In genomic region chr1:25647106-25647505, GRCh38 we compare ENCODE assay signal across 21 cellular contexts. TPM values are rescaled to one million over a fixed set of nuclear protein-coding genes. Genes with fewer than 3 reads are reported as not detected.
A peak's percentile ranks its signal among the peaks of the same experiment; 100 is the strongest.
DNase-seq lines count a peak whose midpoint lies in the region; ATAC-seq and TF ChIP-seq lines count a peak whose summit lies in the region.
"Had no signal": no experiment of that assay in that cellular context is flagged by ENCODE, and none has a peak within 500 bp of the region (broad histone marks: within the 10 kb centered on the region; RNA-seq: fewer than 3 reads in every experiment).

No MANE protein-coding gene starts in this region.

- no peaks in the 10 kb centered on the region for H3K9me3 ChIP-seq in CD4-positive, CD25-positive, alpha-beta regulatory T cell (ENCODE audit: control insufficient read depth in 2 of 2, low read length in 2 of 2)
- no peaks in the 10 kb centered on the region for H3K9me3 ChIP-seq in neuronal stem cell (replicated peaks in 1 of 2; ENCODE audit: control insufficient read depth in 2 of 2, insufficient read depth in 1 of 2, low read depth in 1 of 2, low read length in 2 of 2)

- H2BK12ac ChIP-seq in neuronal stem cell (ENCODE audit: low read length): no peak overlapping the region

- H2BK120ac ChIP-seq in neuronal stem cell (ENCODE audit: low read depth, low read length): no peak overlapping the region

- H3K4me3 Mint-ChIP-seq in activated CD4-positive, alpha-beta T cell treated with anti-CD3 and anti-CD28 coated beads for 36 hours: no peak overlapping the region
- H3K4me3 Mint-ChIP-seq in CD4-positive, CD25-positive, alpha-beta regulatory T cell: no peak overlapping the region

- WGBS in neuronal stem cell (ENCODE audit: extremely low coverage in 2 of 2, insufficient read length in 2 of 2, insufficient replicate concordance in 1 of 2), 2 donors: no CpG with 5 or more reads among the region's 4 CpGs

- H3K27me3 Mint-ChIP-seq in activated CD4-positive, alpha-beta T cell treated with anti-CD3 and anti-CD28 coated beads for 36 hours: no peaks in the 10 kb centered on the region
- H3K27me3 Mint-ChIP-seq in CD4-positive, CD25-positive, alpha-beta regulatory T cell: peaks cover 21% of the 10 kb centered on the region

- H2BK15ac ChIP-seq in neuronal stem cell (ENCODE audit: low read length): no peak overlapping the region

- H3K4me1 Mint-ChIP-seq in activated CD4-positive, alpha-beta T cell treated with anti-CD3 and anti-CD28 coated beads for 36 hours: peaks cover 65% of the 10 kb centered on the region
- peaks cover 6 to 51% (median 21%) of the 10 kb centered on the region in 4 donors for H3K4me1 Mint-ChIP-seq in CD4-positive, CD25-positive, alpha-beta regulatory T cell

- intact Hi-C loops in activated CD4-positive, alpha-beta T cell treated with anti-CD3 and anti-CD28 coated beads for 36 hours (cut with DNase I, micrococcal nuclease): no loop called here

- H3K23ac ChIP-seq in neuronal stem cell (ENCODE audit: low read depth, low read length, poor library complexity): peak overlapping the region; percentile 5

- no peak overlapping the region for H2AK5ac ChIP-seq in neuronal stem cell (ENCODE audit: low read depth, low read length)

- no peaks in the 10 kb centered on the region for H3K9me3 Mint-ChIP-seq in activated CD4-positive, alpha-beta T cell treated with anti-CD3 and anti-CD28 coated beads for 36 hours (ENCODE audit: low read depth)
- H3K9me3 Mint-ChIP-seq in CD4-positive, CD25-positive, alpha-beta regulatory T cell: no peaks in the 10 kb centered on the region

- no peak overlapping the region for H4K91ac ChIP-seq in neuronal stem cell (ENCODE audit: low read depth, low read length, poor library complexity)

- peaks cover 22% of the 10 kb centered on the region for H3K4me1 ChIP-seq in CD4-positive, CD25-positive, alpha-beta regulatory T cell (ENCODE audit: control insufficient read depth, insufficient read depth, low read length, poor library complexity, severe bottlenecking)
- peaks cover 18 to 27% of the 10 kb centered on the region in 2 donors for H3K4me1 ChIP-seq in neuronal stem cell (ENCODE audit: control insufficient read depth in 2 of 2, insufficient read depth in 1 of 2, low read depth in 1 of 2, low read length in 2 of 2)

- H3K36me3 Mint-ChIP-seq in activated CD4-positive, alpha-beta T cell treated with anti-CD3 and anti-CD28 coated beads for 36 hours (ENCODE audit: low read depth): peaks cover 2% of the 10 kb centered on the region
- peaks cover 16% of the 10 kb centered on the region for H3K36me3 Mint-ChIP-seq in CD4-positive, CD25-positive, alpha-beta regulatory T cell

- H3K18ac ChIP-seq in neuronal stem cell (ENCODE audit: low read length): no peak overlapping the region

- CTCF ChIA-PET in activated CD4-positive, alpha-beta T cell treated with anti-CD3 and anti-CD28 coated beads for 36 hours (lab: Charles Lee): no interaction called here

- no peak for DNase-seq in activated CD4-positive, alpha-beta T cell treated with anti-CD3 and anti-CD28 coated beads for 36 hours
- DNase-seq in activated CD4-positive, alpha-beta T cell treated with anti-CD3 and anti-CD28 coated beads for 48 hours: no peak
- no peak for DNase-seq in CD4-positive, CD25-positive, alpha-beta regulatory T cell
- DNase-seq in coronary artery (ENCODE audit: low spot score) (peak; percentile 36), neuronal stem cell (ENCODE audit: low spot score) (no peak), RPMI8226 (no peak), NCI-H2227 treated with DMSO at 0.1 percent for 48 hours (lab: John Stamatoyannopoulos, UW) (no peak), NCI-H526 (lab: John Stamatoyannopoulos, UW) (no peak)
- DNase-seq: AML-193, DMS53, EL, KBM-7, NCI-H1105, NCI-H2081 treated with DMSO at 0.1 percent for 48 hours, NCI-H510A, NCI-H774, OCI-M1, SHP77 had no signal

- H3K4ac ChIP-seq in neuronal stem cell (ENCODE audit: low read length): no peak overlapping the region

- H3K27ac Mint-ChIP-seq in activated CD4-positive, alpha-beta T cell treated with anti-CD3 and anti-CD28 coated beads for 36 hours: peak overlapping the region; percentile 2
- H3K27ac Mint-ChIP-seq in CD4-positive, CD25-positive, alpha-beta regulatory T cell: peak overlapping the region in 2 of 3 donors; percentile 62 to 83

- H3K4me3 ChIP-seq in CD4-positive, CD25-positive, alpha-beta regulatory T cell (ENCODE audit: low read depth, low read length): no peak overlapping the region
- H3K4me3 ChIP-seq in coronary artery (no peak overlapping the region), neuronal stem cell (ENCODE audit: low read length in 2 of 2) (no peak overlapping the region)
- H3K4me3 ChIP-seq: GM12878 had no signal

- H3K27ac ChIP-seq in CD4-positive, CD25-positive, alpha-beta regulatory T cell (ENCODE audit: insufficient read depth, low read length, poor library complexity, severe bottlenecking): no peak overlapping the region
- H3K27ac ChIP-seq in coronary artery (no peak overlapping the region), neuronal stem cell (replicated peaks; ENCODE audit: low read length) (no peak overlapping the region)
- H3K27ac ChIP-seq: 22Rv1, C4-2B had no signal

- no peak for TF ChIP-seq CTCF in coronary artery (IDR thresholded peaks at IDR 0.05)

- no peak overlapping the region for H3K9ac ChIP-seq in neuronal stem cell (ENCODE audit: low read depth, low read length, poor library complexity)

- peak overlapping the region; percentile 22 for H3K14ac ChIP-seq in neuronal stem cell (ENCODE audit: low read length)

- H3K27me3 ChIP-seq in CD4-positive, CD25-positive, alpha-beta regulatory T cell (ENCODE audit: control insufficient read depth, insufficient read depth, low read length): no peaks in the 10 kb centered on the region
- no peaks in the 10 kb centered on the region for H3K27me3 ChIP-seq in neuronal stem cell (ENCODE audit: control insufficient read depth in 3 of 3, insufficient read depth in 3 of 3, low read depth in 1 of 3, low read length in 3 of 3)

- no peak overlapping the region for H3K4me2 ChIP-seq in neuronal stem cell (ENCODE audit: insufficient read depth, low read length, poor library complexity, severe bottlenecking)

- POLR2A ChIA-PET in activated CD4-positive, alpha-beta T cell treated with anti-CD3 and anti-CD28 coated beads for 36 hours (lab: Charles Lee): no interaction called here

- no peak for ATAC-seq in activated CD4-positive, alpha-beta T cell treated with anti-CD3 and anti-CD28 coated beads for 36 hours
- ATAC-seq in CD4-positive, CD25-positive, alpha-beta regulatory T cell (ENCODE audit: low read depth in 2 of 2): no peak
- ATAC-seq: GM12878 had no signal

- no peaks in the 10 kb centered on the region for H3K79me1 ChIP-seq in neuronal stem cell (ENCODE audit: low read depth, low read length)

- H2BK5ac ChIP-seq in neuronal stem cell (ENCODE audit: low read length): no peak overlapping the region

- no peak overlapping the region for H4K8ac ChIP-seq in neuronal stem cell (ENCODE audit: low read depth, low read length)

- no peak overlapping the region for H2AFZ ChIP-seq in neuronal stem cell (ENCODE audit: low read length)

- no peaks in the 10 kb centered on the region for H3K36me3 ChIP-seq in CD4-positive, CD25-positive, alpha-beta regulatory T cell (ENCODE audit: control insufficient read depth, insufficient read depth, low read length)
- peaks cover 0 to 7% of the 10 kb centered on the region in 2 donors for H3K36me3 ChIP-seq in neuronal stem cell (replicated peaks in 1 of 2; ENCODE audit: control insufficient read depth in 2 of 2, insufficient read depth in 2 of 2, low read length in 2 of 2)

RNA-seq across cellular contexts. Expression of gene MAN1C1, which starts 30.5 kb away (rescaled TPM):
- 10 to 100 TPM in 1 of 2 experiments, 1 to 10 TPM in 1; 10.0 to 10.1 TPM for total RNA-seq in activated CD4-positive, alpha-beta T cell treated with anti-CD3 and anti-CD28 coated beads for 36 hours
- 15.1 TPM for total RNA-seq in CD4-positive, CD25-positive, alpha-beta regulatory T cell
- 1 to 10 TPM; 3.1 to 3.5 (median 3.3) TPM for polyA plus RNA-seq in CD4-positive, CD25-positive, alpha-beta regulatory T cell
- polyA plus RNA-seq in neuronal stem cell (2013, experiment 1 of 2): 7.3 TPM
- polyA plus RNA-seq in neuronal stem cell (2013, experiment 2 of 2): 7.1 TPM
